Comparison of ENCODE assay signal across 8 cellular contexts in genomic region chr3:128993461-128994172, GRCh38. TPM values are rescaled to one million over a fixed set of nuclear protein-coding genes. Genes with fewer than 3 reads are reported as not detected.
DNase-seq lines count a peak whose midpoint lies in the region; ATAC-seq and TF ChIP-seq lines count a peak whose summit lies in the region.

Gene CFAP92, minus strand, starts transcription at chr3:128994076. Its CDS starts 772 bp downstream, at chr3:128993304.

- H3K4me3 ChIP-seq in CD8-positive, alpha-beta T cell (ENCODE audit: low read depth, low read length) = peak within 1 kb of the TSS; percentile 39
- H3K4me3 ChIP-seq in Karpas-422 (ENCODE audit: low read length) = peak within 1 kb of the TSS; percentile 53; the same call in 1 of the 2 replicates
- H3K4me3 ChIP-seq in osteoblast (ENCODE audit: insufficient read depth, low read length) = peak within 1 kb of the TSS; percentile 60

- H3K9me3 ChIP-seq in CD8-positive, alpha-beta T cell (ENCODE audit: low read length) = no peaks in the 10 kb centered on the region
- no peaks in the 10 kb centered on the region for H3K9me3 ChIP-seq in Karpas-422 (ENCODE audit: low read length)
- H3K9me3 ChIP-seq in osteoblast (ENCODE audit: low read depth, low read length) = no peaks in the 10 kb centered on the region

- POLR2A ChIA-PET in CD8-positive, alpha-beta T cell (lab: Charles Lee) = interaction anchor here (1.1 to 5.8 kb wide), 7 partner anchors 22 to 256 kb away, joined by 3 to 33 read pairs (median 3); partner anchors contain the start of genes CNBP and COPG1

- H3K4me1 ChIP-seq in CD8-positive, alpha-beta T cell (ENCODE audit: insufficient read depth, low read length) = peaks cover 31% of the 10 kb centered on the region
- H3K4me1 ChIP-seq in Karpas-422 (ENCODE audit: low read length) = peaks cover 8% of the 10 kb centered on the region
- H3K4me1 ChIP-seq in osteoblast (ENCODE audit: insufficient read depth, low read length) = peaks cover 3% of the 10 kb centered on the region

- H3K36me3 Mint-ChIP-seq in CD8-positive, alpha-beta T cell = no peaks in the 10 kb centered on the region
- H3K36me3 Mint-ChIP-seq in activated naive CD4-positive, alpha-beta T cell treated with anti-CD3 and anti-CD28 coated beads for 36 hours (ENCODE audit: low read depth) = no peaks in the 10 kb centered on the region

- ATAC-seq in CD8-positive, alpha-beta T cell = peak; percentile 97
- ATAC-seq in GM21526 (IDR thresholded peaks at IDR 0.05; ENCODE audit: low FRiP score, unreplicated experiment) (peak; percentile 83), Right ventricle myocardium inferior (peak; percentile 96)

- H3K27me3 Mint-ChIP-seq in CD8-positive, alpha-beta T cell (ENCODE audit: low read depth) = no peaks in the 10 kb centered on the region
- H3K27me3 Mint-ChIP-seq in activated naive CD4-positive, alpha-beta T cell treated with anti-CD3 and anti-CD28 coated beads for 36 hours (ENCODE audit: low read depth) = no peaks in the 10 kb centered on the region

- peaks cover 30% of the 10 kb centered on the region for H3K4me1 Mint-ChIP-seq in CD8-positive, alpha-beta T cell (ENCODE audit: low read depth)
- H3K4me1 Mint-ChIP-seq in activated naive CD4-positive, alpha-beta T cell treated with anti-CD3 and anti-CD28 coated beads for 36 hours (ENCODE audit: low read depth) = peaks cover 25% of the 10 kb centered on the region

- no peaks in the 10 kb centered on the region for H3K79me2 ChIP-seq in Karpas-422 (ENCODE audit: low read length)
- H3K79me2 ChIP-seq in osteoblast (ENCODE audit: insufficient read depth, low read length) = no peaks in the 10 kb centered on the region

- H3K9me2 ChIP-seq in Karpas-422 (replicated peaks; ENCODE audit: insufficient read depth, low read length) = no peaks in the 10 kb centered on the region

- H3K27ac Mint-ChIP-seq in CD8-positive, alpha-beta T cell = peak within 1 kb of the TSS; percentile 39
- H3K27ac Mint-ChIP-seq in activated naive CD4-positive, alpha-beta T cell treated with anti-CD3 and anti-CD28 coated beads for 36 hours = no peak within 1 kb of the TSS

- H3K9me3 Mint-ChIP-seq in CD8-positive, alpha-beta T cell = no peaks in the 10 kb centered on the region
- no peaks in the 10 kb centered on the region for H3K9me3 Mint-ChIP-seq in activated naive CD4-positive, alpha-beta T cell treated with anti-CD3 and anti-CD28 coated beads for 36 hours

- H3K36me3 ChIP-seq in CD8-positive, alpha-beta T cell (ENCODE audit: insufficient read depth, low read length) = no peaks in the 10 kb centered on the region
- H3K36me3 ChIP-seq in Karpas-422 (ENCODE audit: insufficient read depth, low read length) (no peaks in the 10 kb centered on the region), osteoblast (ENCODE audit: insufficient read depth, low read length) (no peaks in the 10 kb centered on the region)

- intact Hi-C loops in CD8-positive, alpha-beta T cell (cut with DNase I, micrococcal nuclease) = loop anchor here in 1 of 2 experiments (1.0 kb wide), 2 partner anchors 34 to 168 kb away; partner anchors contain the start of gene ISY1
- intact Hi-C loops in activated naive CD4-positive, alpha-beta T cell treated with anti-CD3 and anti-CD28 coated beads for 36 hours (cut with micrococcal nuclease) = loop anchor here (1.0 to 10.0 kb wide), 3 partner anchors 9 to 321 kb away; a partner anchor contains a TSS
- intact Hi-C loops in Right ventricle myocardium inferior (cut with DNase I) = no loop called here

- no peaks in the 10 kb centered on the region for H4K20me1 ChIP-seq in Karpas-422 (ENCODE audit: insufficient read depth, low read depth, low read length)
- no peaks in the 10 kb centered on the region for H4K20me1 ChIP-seq in osteoblast (ENCODE audit: insufficient read depth, low read length)

- peak within 1 kb of the TSS; percentile 22 for H3K27ac ChIP-seq in CD8-positive, alpha-beta T cell (ENCODE audit: low read depth, low read length)
- no peak within 1 kb of the TSS for H3K27ac ChIP-seq in Karpas-422 (ENCODE audit: low read length)
- H3K27ac ChIP-seq in osteoblast (ENCODE audit: low read depth, low read length) = no peak within 1 kb of the TSS

- no peaks in the 10 kb centered on the region for H3K27me3 ChIP-seq in CD8-positive, alpha-beta T cell (ENCODE audit: insufficient read depth, low read length)
- H3K27me3 ChIP-seq in Karpas-422 (ENCODE audit: low read length) = no peaks in the 10 kb centered on the region; the same call in 1 of the 2 replicates
- peaks cover 56% of the 10 kb centered on the region for H3K27me3 ChIP-seq in osteoblast (ENCODE audit: insufficient read depth, low read length)

- peak within 1 kb of the TSS; percentile 81 for H3K4me3 Mint-ChIP-seq in CD8-positive, alpha-beta T cell
- H3K4me3 Mint-ChIP-seq in activated naive CD4-positive, alpha-beta T cell treated with anti-CD3 and anti-CD28 coated beads for 36 hours = peak within 1 kb of the TSS; percentile 68

- no peak within 1 kb of the TSS for H2AFZ ChIP-seq in Karpas-422 (ENCODE audit: low read length)
- H2AFZ ChIP-seq in osteoblast (ENCODE audit: low read length) = peak within 1 kb of the TSS; percentile 47

- TF ChIP-seq CTCF in CD8-positive, alpha-beta T cell (IDR thresholded peaks at IDR 0.05) = no peak
- TF ChIP-seq CTCF in osteoblast (IDR thresholded peaks at IDR 0.05; ENCODE audit: extremely low read depth, low read depth, low read length) = no peak

- CTCF ChIA-PET in CD8-positive, alpha-beta T cell (lab: Charles Lee) = interaction anchor here (2.0 to 3.6 kb wide), 6 partner anchors 10 to 252 kb away, joined by 6 to 30 read pairs (median 16); no protein-coding TSS in a partner anchor
- CTCF ChIA-PET in activated naive CD4-positive, alpha-beta T cell treated with anti-CD3 and anti-CD28 coated beads for 36 hours (lab: Charles Lee) = interaction anchor here (0.6 to 4.0 kb wide), 7 partner anchors 14 to 60 kb away, joined by 3 to 30 read pairs (median 4); no protein-coding TSS in a partner anchor

- peak; percentile 84 to 94 (median 89) for DNase-seq in CD8-positive, alpha-beta T cell
- DNase-seq in Karpas-422 (peak; percentile 88), SHP77 (lab: John Stamatoyannopoulos, UW) (peak; percentile 69 to 89), Right ventricle myocardium inferior (ENCODE audit: missing footprints) (peak; percentile 95), osteoblast (ENCODE audit: insufficient read length, low spot score, missing footprints) (peak; percentile 95), superior temporal gyrus (ENCODE audit: extremely low spot score) (peak; percentile 67)
- peak; percentile 95 for DNase-seq in activated naive CD4-positive, alpha-beta T cell treated with anti-CD3 and anti-CD28 coated beads for 36 hours

- H3K9ac ChIP-seq in Karpas-422 (ENCODE audit: low read length) = peak within 1 kb of the TSS; percentile 24; the same call in 1 of the 2 replicates

- H3K4me2 ChIP-seq in Karpas-422 (ENCODE audit: low read depth, low read length, poor library complexity, severe bottlenecking) = peak within 1 kb of the TSS; percentile 53
- H3K4me2 ChIP-seq in osteoblast (ENCODE audit: insufficient read depth, low read length) = peak within 1 kb of the TSS; percentile 73

RNA-seq across cellular contexts. Expression of gene CFAP92, which starts in this region (rescaled TPM):
- under 1 TPM; 0.60 to 0.75 TPM for total RNA-seq in CD8-positive, alpha-beta T cell
- not detected in 2 replicates for total RNA-seq in Karpas-422 (2014; rRNA removed; shearing (Covaris generic); ENCODE audit: low replicate concordance)
- under 1 TPM; 0.32 to 0.48 TPM for total RNA-seq in activated naive CD4-positive, alpha-beta T cell treated with anti-CD3 and anti-CD28 coated beads for 36 hours
- total RNA-seq in Right ventricle myocardium inferior (0.49 TPM), osteoblast (not detected in 2 replicates)

Comparison
In these comparisons a context has a peak if more than half of its experiments do, and no peak if none do; other contexts are left out.
1. Peak in DNase-seq, ATAC-seq, H3K4me3 ChIP-seq and H3K27ac ChIP-seq in CD8-positive, alpha-beta T cell; RNA of the gene not detected or under 1 TPM.
2. Peak in DNase-seq, H3K4me3 ChIP-seq, H3K9ac ChIP-seq and H3K4me2 ChIP-seq in Karpas-422; RNA of the gene not detected or under 1 TPM.
3. Peak in DNase-seq in activated naive CD4-positive, alpha-beta T cell treated with anti-CD3 and anti-CD28 coated beads for 36 hours; RNA of the gene not detected or under 1 TPM.
4. Peak in DNase-seq and ATAC-seq in Right ventricle myocardium inferior; RNA of the gene not detected or under 1 TPM.
5. Peak in DNase-seq, H3K4me3 ChIP-seq and H3K4me2 ChIP-seq in osteoblast; RNA of the gene not detected or under 1 TPM.